In genomic region chr1:79362470-79362869, GRCh38 we compare ENCODE assay signal across 16 cellular contexts.
DNase-seq lines count a peak whose midpoint lies in the region; ATAC-seq and TF ChIP-seq lines count a peak whose summit lies in the region.
"Had no signal": no experiment of that assay in that cellular context is flagged by ENCODE, and none has a peak within 500 bp of the region (broad histone marks: within the 10 kb centered on the region; RNA-seq: fewer than 3 reads in every experiment).

No MANE protein-coding gene starts in this region.

- peak; percentile 38 for DNase-seq in NCI-H146 (lab: John Stamatoyannopoulos, UW)
- no peak for DNase-seq in PC-9
- no peak for DNase-seq in fibroblast of mammary gland (ENCODE audit: low read depth)
- no peak for DNase-seq in osteocyte (ENCODE audit: extremely low spot score, unreplicated experiment)
- DNase-seq in T-helper 9 cell = no peak
- no peak for DNase-seq in T-helper 1 cell
- no peak for DNase-seq in T-helper 2 cell treated with Interferon-gamma antibody and Interleukin-4, amounts not matched to agents 5 μg/mL and 100 μg/mL, for 36 hours (ENCODE audit: low spot score)
- DNase-seq: C1 segment of cervical spinal cord, DMS79 treated with DMSO at 0.1 percent for 48 hours, HFFc6, KBM-7, NCI-H526, Peyer's patch had no signal

- no peaks in the 10 kb centered on the region for H3K36me3 Mint-ChIP-seq in osteocyte (ENCODE audit: unreplicated experiment)
- H3K36me3 Mint-ChIP-seq in T-helper 2 cell treated with Interferon-gamma antibody and Interleukin-4, amounts not matched to agents 5 μg/mL and 100 μg/mL, for 36 hours (ENCODE audit: low read depth) = no peaks in the 10 kb centered on the region

- no peaks in the 10 kb centered on the region; the same call in 1 of the 2 replicates for H3K9me2 ChIP-seq in PC-9 (ENCODE audit: insufficient read depth)

- no peak overlapping the region for H3K4me3 Mint-ChIP-seq in osteocyte (ENCODE audit: unreplicated experiment)
- H3K4me3 Mint-ChIP-seq in T-helper 2 cell treated with Interferon-gamma antibody and Interleukin-4, amounts not matched to agents 5 μg/mL and 100 μg/mL, for 36 hours = no peak overlapping the region
- H3K4me3 Mint-ChIP-seq: HFFc6 had no signal

- H3K4me1 Mint-ChIP-seq in osteocyte (ENCODE audit: unreplicated experiment) = no peaks in the 10 kb centered on the region
- H3K4me1 Mint-ChIP-seq in T-helper 2 cell treated with Interferon-gamma antibody and Interleukin-4, amounts not matched to agents 5 μg/mL and 100 μg/mL, for 36 hours (ENCODE audit: low read depth) = no peaks in the 10 kb centered on the region

- no peaks in the 10 kb centered on the region for H4K20me1 ChIP-seq in PC-9 (ENCODE audit: insufficient read depth)

- intact Hi-C loops in PC-9 (cut with micrococcal nuclease; ENCODE audit: unreplicated experiment) = no loop called here

- H3K4me1 ChIP-seq in PC-9 (replicated peaks; ENCODE audit: insufficient read depth) = no peaks in the 10 kb centered on the region
- H3K4me1 ChIP-seq: Peyer's patch, SJSA1 had no signal

- no peak overlapping the region for H2AFZ ChIP-seq in PC-9

- H3K27ac Mint-ChIP-seq in osteocyte (ENCODE audit: unreplicated experiment) = no peak overlapping the region
- H3K27ac Mint-ChIP-seq in T-helper 2 cell treated with Interferon-gamma antibody and Interleukin-4, amounts not matched to agents 5 μg/mL and 100 μg/mL, for 36 hours = no peak overlapping the region
- H3K27ac Mint-ChIP-seq: HFFc6 had no signal

- H3K4me3 ChIP-seq in PC-9 (no peak overlapping the region), fibroblast of mammary gland (ENCODE audit: control insufficient read depth, low read depth, low read length) (no peak overlapping the region)
- H3K4me3 ChIP-seq: Peyer's patch, SJSA1 had no signal

- H3K36me3 ChIP-seq in PC-9 (ENCODE audit: low read depth) = no peaks in the 10 kb centered on the region
- H3K36me3 ChIP-seq: Peyer's patch, SJSA1 had no signal

- no peaks in the 10 kb centered on the region for H3K27me3 ChIP-seq in PC-9 (ENCODE audit: insufficient read depth, low read depth)
- H3K27me3 ChIP-seq: Peyer's patch, SJSA1 had no signal

- POLR2A ChIA-PET in PC-9 (lab: Charles Lee; ENCODE audit: unreplicated experiment) = no interaction called here

- H3K79me2 ChIP-seq in PC-9 (ENCODE audit: low read depth) = no peaks in the 10 kb centered on the region

- no peak overlapping the region for H3K4me2 ChIP-seq in PC-9

- no TSS peak for BruUV-seq in PC-9 (replicated peaks; lab: Mats Ljungman, UMichigan)

- ATAC-seq in HG03442 (IDR thresholded peaks at IDR 0.05; ENCODE audit: unreplicated experiment) = no peak
- ATAC-seq: HepG2 had no signal

- no peaks in the 10 kb centered on the region for H3K9me3 Mint-ChIP-seq in osteocyte (ENCODE audit: unreplicated experiment)
- H3K9me3 Mint-ChIP-seq in T-helper 2 cell treated with Interferon-gamma antibody and Interleukin-4, amounts not matched to agents 5 μg/mL and 100 μg/mL, for 36 hours = no peaks in the 10 kb centered on the region
- H3K9me3 Mint-ChIP-seq: HFFc6 had no signal

- no peaks in the 10 kb centered on the region for H3K27me3 Mint-ChIP-seq in osteocyte (ENCODE audit: unreplicated experiment)
- H3K27me3 Mint-ChIP-seq in T-helper 2 cell treated with Interferon-gamma antibody and Interleukin-4, amounts not matched to agents 5 μg/mL and 100 μg/mL, for 36 hours (ENCODE audit: low read depth) = no peaks in the 10 kb centered on the region

- CTCF ChIA-PET in PC-9 (lab: Charles Lee) = no interaction called here

- H3K9me3 ChIP-seq in PC-9 (ENCODE audit: insufficient read depth, low read depth) = no peaks in the 10 kb centered on the region
- H3K9me3 ChIP-seq: Peyer's patch, SJSA1 had no signal

- no peak overlapping the region for H3K27ac ChIP-seq in PC-9
- H3K27ac ChIP-seq: Peyer's patch, SJSA1 had no signal

- no peaks in the 10 kb centered on the region for H3F3A ChIP-seq in PC-9 (ENCODE audit: insufficient read depth, low read depth)

- TF ChIP-seq CTCF in PC-9 (conservative IDR thresholded peaks at IDR 0.05) (0 out of 2 replicates have a peak, but pooled peaks have one; percentile 19), fibroblast of mammary gland (conservative IDR thresholded peaks at IDR 0.05; ENCODE audit: control insufficient read depth, insufficient read depth, low read depth, low read length) (peak; percentile 7), osteocyte (IDR thresholded peaks at IDR 0.05) (peak; percentile 15)
